In the genomic region with DNA sequence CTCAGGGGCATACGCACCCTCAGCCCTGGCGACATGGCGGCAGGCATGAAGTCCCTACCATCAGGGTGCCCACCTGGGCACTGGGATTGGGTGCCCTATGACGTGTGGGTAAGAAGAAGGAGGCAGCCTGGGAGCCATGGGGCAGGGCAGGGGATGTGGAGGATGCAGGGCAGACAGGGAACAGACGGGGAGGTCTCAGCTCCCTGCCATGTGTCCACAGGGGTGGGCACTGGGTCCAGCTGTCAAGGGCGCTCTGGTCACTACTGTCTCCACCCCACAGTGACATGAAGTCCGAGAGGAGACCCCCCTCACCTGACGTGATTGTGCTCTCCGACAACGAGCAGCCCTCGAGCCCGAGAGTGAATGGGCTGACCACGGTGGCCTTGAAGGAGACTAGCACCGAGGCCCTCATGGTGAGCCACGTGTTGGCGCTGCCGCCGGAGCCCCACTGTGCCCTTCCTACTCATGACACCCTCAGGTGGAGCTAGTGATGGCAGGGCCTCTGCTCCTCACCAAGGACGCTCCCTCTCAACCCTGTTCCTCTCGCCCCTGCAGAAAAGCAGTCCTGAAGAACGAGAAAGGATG, we compare ENCODE assay signal across 26 cellular contexts. TPM values are rescaled to one million over a fixed set of nuclear protein-coding genes. Genes with fewer than 3 reads are reported as not detected.
"Had no signal": no experiment of that assay in that cellular context is flagged by ENCODE, and none has a peak within 500 bp of the region (broad histone marks: within the 10 kb centered on the region; RNA-seq: fewer than 3 reads in every experiment).

No MANE protein-coding gene starts in this region.

- DNase-seq: cortex of kidney; dorsolateral prefrontal cortex; effector CD8-positive, alpha-beta T cell; hippocampal formation; lower lobe of right lung; natural killer cell; occipital lobe; spleen; stimulated activated CD4-positive, alpha-beta T cell treated with anti-CD3 and anti-CD28 coated beads, Interleukin-15, amount 100 ng/mL, for 24 hours; stimulated activated CD4-positive, alpha-beta T cell treated with anti-CD3 and anti-CD28 coated beads, Interleukin-1b, Interleukin-23, amount 100 ng/mL, for 48 hours; stimulated activated CD4-positive, alpha-beta T cell treated with anti-CD3 and anti-CD28 coated beads, Interleukin-4, amount 100 ng/mL, for 24 hours; stomach; substantia nigra had no signal

- H3K36me3 Mint-ChIP-seq: natural killer cell, type B pancreatic cell had no signal

- H3K27me3 ChIP-seq: dorsolateral prefrontal cortex, heart left ventricle, neural progenitor cell, spleen, stomach had no signal

- H3K4me3 Mint-ChIP-seq: memory B cell; mesothelial cell of epicardium; natural killer cell; neural progenitor cell; stimulated activated memory B cell treated with anti-CD40 and anti-IgM and Interleukin-4, amounts not matched to agents 10 μg/mL and 1 μg/mL and 100 μg/mL, for 72 hours; type B pancreatic cell had no signal

- ATAC-seq: esophagus mucosa; heart left ventricle; left lobe of liver; lower lobe of right lung; natural killer cell; sciatic nerve; stimulated activated memory B cell treated with anti-CD40 and anti-IgM and Interleukin-4, amounts not matched to agents 10 μg/mL and 1 μg/mL and 100 μg/mL, for 72 hours had no signal

- H3K4me1 ChIP-seq: prostate gland had no signal

- H3K4me2 ChIP-seq: neural progenitor cell had no signal

- H3K4me3 ChIP-seq: dorsolateral prefrontal cortex, heart left ventricle, lower lobe of right lung, neural progenitor cell, prostate gland, spleen, stomach had no signal

- H3K36me3 ChIP-seq: neural progenitor cell had no signal

- H3K27ac ChIP-seq: heart left ventricle, lower lobe of right lung, neural progenitor cell, parathyroid adenoma, prostate gland, spleen, stomach had no signal

- H3K9me3 Mint-ChIP-seq: memory B cell; mesothelial cell of epicardium; natural killer cell; neural progenitor cell; stimulated activated memory B cell treated with anti-CD40 and anti-IgM and Interleukin-4, amounts not matched to agents 10 μg/mL and 1 μg/mL and 100 μg/mL, for 72 hours; type B pancreatic cell had no signal

- H3K9ac ChIP-seq: neural progenitor cell, parathyroid adenoma had no signal

- H2AFZ ChIP-seq: neural progenitor cell, parathyroid adenoma had no signal

- H3K9me3 ChIP-seq: heart left ventricle, lower lobe of right lung, prostate gland, spleen, stomach had no signal

- H3K27me3 Mint-ChIP-seq: memory B cell; stimulated activated memory B cell treated with anti-CD40 and anti-IgM and Interleukin-4, amounts not matched to agents 10 μg/mL and 1 μg/mL and 100 μg/mL, for 72 hours; type B pancreatic cell had no signal

- H3K27ac Mint-ChIP-seq: memory B cell; mesothelial cell of epicardium; neural progenitor cell; stimulated activated memory B cell treated with anti-CD40 and anti-IgM and Interleukin-4, amounts not matched to agents 10 μg/mL and 1 μg/mL and 100 μg/mL, for 72 hours; type B pancreatic cell had no signal

RNA-seq across cellular contexts. Expression of a gene that starts 23.2 kb away (rescaled TPM):
- total RNA-seq: skeletal muscle tissue had no signal

RNA-seq across cellular contexts. Expression of a gene that starts 45.9 kb away (rescaled TPM):
- total RNA-seq: esophagus mucosa, glomerular endothelial cell had no signal
